15 cellular contexts compared by ENCODE assay signal in the genomic region with DNA sequence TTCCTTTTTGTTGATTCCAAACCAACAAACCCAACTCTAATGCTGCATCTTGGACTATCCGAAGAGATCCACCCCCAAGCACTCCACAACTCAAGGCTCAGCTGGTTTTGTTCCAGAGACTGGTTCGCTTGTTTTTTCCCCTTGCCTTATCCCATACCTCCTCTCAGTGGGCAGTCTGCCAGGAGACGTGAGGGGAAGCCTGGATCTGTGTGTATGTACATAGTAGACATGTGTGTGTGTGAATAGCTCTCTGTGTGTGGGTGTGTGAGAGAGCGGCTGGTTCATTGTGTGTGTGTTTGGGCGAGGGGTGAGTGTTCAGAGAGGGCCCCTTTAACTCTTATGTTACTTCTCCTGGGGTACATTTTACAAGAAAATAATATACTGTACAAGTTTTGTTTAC.
DNase-seq lines count a peak whose midpoint lies in the region; TF ChIP-seq lines count a peak whose summit lies in the region.
"Had no signal": no experiment of that assay in that cellular context is flagged by ENCODE, and none has a peak within 500 bp of the region (broad histone marks: within the 10 kb centered on the region; RNA-seq: fewer than 3 reads in every experiment).

No MANE protein-coding gene starts in this region.

- H3K4me1 ChIP-seq in hepatocyte (ENCODE audit: insufficient read depth) (peaks cover 7% of the 10 kb centered on the region), smooth muscle cell (ENCODE audit: low read depth) (peaks cover 3% of the 10 kb centered on the region), spleen (no peaks in the 10 kb centered on the region)
- H3K4me1 ChIP-seq: uterus had no signal

- TF ChIP-seq CTCF in hepatocyte (IDR thresholded peaks at IDR 0.05; ENCODE audit: poor library complexity) (no peak), smooth muscle cell (IDR thresholded peaks at IDR 0.05; ENCODE audit: borderline replicate concordance, insufficient read depth, poor library complexity, severe bottlenecking) (no peak), spleen (IDR thresholded peaks at IDR 0.05 in 8 of 11, conservative IDR thresholded peaks at IDR 0.05 in 3 of 11) (no peak)

- H3K9me3 ChIP-seq in hepatocyte (ENCODE audit: low read depth): no peaks in the 10 kb centered on the region
- no peaks in the 10 kb centered on the region for H3K9me3 ChIP-seq in smooth muscle cell (replicated peaks; ENCODE audit: low read depth)
- H3K9me3 ChIP-seq in spleen: no peaks in the 10 kb centered on the region
- H3K9me3 ChIP-seq: left lung, ovary, uterus had no signal

- WGBS in hepatocyte (ENCODE audit: low lambda C conversion rate, missing lambda C conversion rate): 67% methylated on average over 5 of the region's 5 CpGs
- WGBS in smooth muscle cell (ENCODE audit: low lambda C conversion rate): 48% methylated on average over 5 of the region's 5 CpGs
- 79 to 93% (median 87%) methylated on average over 5 of the region's 5 CpGs for WGBS in spleen, 5 donors

- H3K27ac ChIP-seq in hepatocyte (no peak overlapping the region), smooth muscle cell (ENCODE audit: low read depth) (no peak overlapping the region), spleen (no peak overlapping the region)
- H3K27ac ChIP-seq: left lung, ovary, SK-N-MC had no signal

- H3K79me2 ChIP-seq in hepatocyte: no peaks in the 10 kb centered on the region
- H3K79me2 ChIP-seq in smooth muscle cell (ENCODE audit: low read depth): no peaks in the 10 kb centered on the region

- no peak for TF ChIP-seq POLR2A in spleen (IDR thresholded peaks at IDR 0.05)

- intact Hi-C loops in spleen (cut with DNase I; ENCODE audit: low total_unique reads): loop anchor here (10.0 kb wide), 1 partner anchor 148 kb away; no protein-coding TSS in a partner anchor

- H2AFZ ChIP-seq in hepatocyte (no peak overlapping the region), smooth muscle cell (ENCODE audit: low read depth) (no peak overlapping the region)

- H3K4me3 ChIP-seq in hepatocyte (no peak overlapping the region), smooth muscle cell (no peak overlapping the region), spleen (no peak overlapping the region)
- H3K4me3 ChIP-seq: left lung, ovary, SK-N-MC, uterus had no signal

- H3K36me3 ChIP-seq in hepatocyte (replicated peaks; ENCODE audit: insufficient read depth, low read depth) (no peaks in the 10 kb centered on the region), smooth muscle cell (ENCODE audit: low read depth) (no peaks in the 10 kb centered on the region), spleen (no peaks in the 10 kb centered on the region)
- H3K36me3 ChIP-seq: left lung, ovary, uterus had no signal

- H3K27me3 ChIP-seq in hepatocyte (no peaks in the 10 kb centered on the region), smooth muscle cell (ENCODE audit: low read depth) (no peaks in the 10 kb centered on the region), spleen (replicated peaks in 1 of 7) (peaks cover 0 to 3% (median 0%) of the 10 kb centered on the region in 7 donors)
- H3K27me3 ChIP-seq: left lung, ovary, uterus had no signal

- DNase-seq in SHP77 (lab: John Stamatoyannopoulos, UW) (peak; percentile 55 to 64), SHP77 treated with DMSO at 0.1 percent for 48 hours (lab: John Stamatoyannopoulos, UW) (no peak), NCI-H748 (lab: John Stamatoyannopoulos, UW; ENCODE audit: unreplicated experiment) (peak; percentile 95), hepatocyte (ENCODE audit: low spot score) (peak; percentile 34), NCI-H2171 (lab: John Stamatoyannopoulos, UW) (no peak), smooth muscle cell (lab: John Stamatoyannopoulos, UW; ENCODE audit: unreplicated experiment) (no peak), spleen (no peak)
- no peak for DNase-seq in activated CD4-positive, alpha-beta T cell treated with anti-CD3 and anti-CD28 coated beads, Interleukin-2, amount 50 U/mL, for 48 hours
- DNase-seq: activated B cell treated with CpG ODN at 0.5 μM for 24 hours; activated naive CD4-positive, alpha-beta T cell; NCI-H1436 treated with DMSO at 0.1 percent for 48 hours had no signal

- H3K9ac ChIP-seq in smooth muscle cell (ENCODE audit: low read depth): no peak overlapping the region

- H3F3A ChIP-seq in smooth muscle cell (ENCODE audit: low read depth): peaks cover 3% of the 10 kb centered on the region

- no peaks in the 10 kb centered on the region for H3K9me2 ChIP-seq in hepatocyte (replicated peaks; ENCODE audit: insufficient read depth)

- no peaks in the 10 kb centered on the region for H4K20me1 ChIP-seq in hepatocyte (ENCODE audit: insufficient read depth, poor library complexity, severe bottlenecking)
- H4K20me1 ChIP-seq in smooth muscle cell (ENCODE audit: low read depth): no peaks in the 10 kb centered on the region

- H3K4me2 ChIP-seq in hepatocyte (no peak overlapping the region), smooth muscle cell (no peak overlapping the region)

Comparison
In these comparisons a context has a peak if more than half of its experiments do, and no peak if none do; other contexts are left out.
1. DNase-seq: peak in SHP77 (2 of 2), NCI-H748 (single experiment) and hepatocyte (single experiment); none in SHP77 treated with DMSO at 0.1 percent for 48 hours (single experiment), NCI-H2171 (single experiment), smooth muscle cell (single experiment), activated CD4-positive, alpha-beta T cell treated with anti-CD3 and anti-CD28 coated beads, Interleukin-2, amount 50 U/mL, for 48 hours (0 of 2) and spleen (single experiment).